21 cellular contexts compared by ENCODE assay signal in the genomic region with DNA sequence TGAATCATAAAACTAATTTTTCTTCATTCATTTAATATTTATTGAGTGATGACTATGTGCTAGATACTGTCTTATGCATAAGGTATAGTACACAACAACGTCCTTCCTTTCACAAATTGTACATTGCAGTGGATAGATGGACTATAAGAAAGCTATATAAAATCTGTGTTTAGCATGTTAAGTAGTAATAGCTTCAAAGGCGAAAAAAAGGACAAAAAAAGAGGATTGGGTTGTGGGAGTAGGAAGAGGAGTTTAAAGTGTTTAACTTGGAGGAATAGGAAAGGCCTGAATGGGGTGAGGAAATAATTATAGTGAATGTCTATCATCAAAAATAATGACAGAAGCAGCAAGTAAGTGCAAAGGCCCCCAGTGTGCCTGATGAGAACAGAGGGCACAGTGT.
"Had no signal": no experiment of that assay in that cellular context is flagged by ENCODE, and none has a peak within 500 bp of the region (broad histone marks: within the 10 kb centered on the region; RNA-seq: fewer than 3 reads in every experiment).

No MANE protein-coding gene starts in this region.

- H3K9me3 Mint-ChIP-seq: type B pancreatic cell had no signal

- H3K4me1 ChIP-seq: left ventricle myocardium inferior, pancreas, prostate gland, spleen, tibial nerve, uterus had no signal

- H3K27me3 ChIP-seq: pancreas, spleen, tibial nerve, uterus had no signal

- H3K4me1 Mint-ChIP-seq: stimulated activated effector memory CD8-positive, alpha-beta T cell treated with anti-CD3 and anti-CD28 coated beads, Interleukin-12 subunit alpha, Interleukin-12 subunit beta, amount 100 ng/mL, for 72 hours had no signal

- DNase-seq: islet precursor cell; left ventricle myocardium inferior; naive thymus-derived CD8-positive, alpha-beta T cell; nucleus accumbens; pancreas; posterior cingulate gyrus; retina; right cardiac atrium; spleen; stimulated activated CD4-positive, alpha-beta T cell treated with anti-CD3 and anti-CD28 coated beads, Interleukin-4, amount 100 ng/mL, for 24 hours; stimulated activated naive CD4-positive, alpha-beta T cell; uterus had no signal

- H3K36me3 ChIP-seq: left ventricle myocardium inferior, pancreas, prostate gland, spleen, tibial nerve, uterus had no signal

- H3K27ac ChIP-seq: left ventricle myocardium inferior, pancreas, prostate gland, skin epidermis, spleen, tibial nerve, uterus had no signal

- H3K27ac Mint-ChIP-seq: naive thymus-derived CD8-positive, alpha-beta T cell; stimulated activated effector memory CD8-positive, alpha-beta T cell treated with anti-CD3 and anti-CD28 coated beads, Interleukin-12 subunit alpha, Interleukin-12 subunit beta, amount 100 ng/mL, for 72 hours; stimulated activated naive CD8-positive, alpha-beta T cell treated with anti-CD3 and anti-CD28 coated beads, Interleukin-15, Interleukin-2, amounts not matched to agents 100 ng/mL and 50 ng/mL, for 24 hours; type B pancreatic cell had no signal

- H3K4me3 Mint-ChIP-seq: naive thymus-derived CD8-positive, alpha-beta T cell; nephron; neural crest cell; stimulated activated effector memory CD8-positive, alpha-beta T cell treated with anti-CD3 and anti-CD28 coated beads, Interleukin-12 subunit alpha, Interleukin-12 subunit beta, amount 100 ng/mL, for 72 hours; stimulated activated naive CD8-positive, alpha-beta T cell treated with anti-CD3 and anti-CD28 coated beads, Interleukin-15, Interleukin-2, amounts not matched to agents 100 ng/mL and 50 ng/mL, for 24 hours; type B pancreatic cell had no signal

- H3K36me3 Mint-ChIP-seq: naive thymus-derived CD8-positive, alpha-beta T cell; stimulated activated effector memory CD8-positive, alpha-beta T cell treated with anti-CD3 and anti-CD28 coated beads, Interleukin-12 subunit alpha, Interleukin-12 subunit beta, amount 100 ng/mL, for 72 hours; type B pancreatic cell had no signal

- H3K9me3 ChIP-seq: pancreas, prostate gland, uterus had no signal

- H3K4me3 ChIP-seq: left ventricle myocardium inferior, lung, pancreas, prostate gland, skin epidermis, spleen, tibial nerve, uterus had no signal

- H3K27me3 Mint-ChIP-seq: naive thymus-derived CD8-positive, alpha-beta T cell; stimulated activated naive CD8-positive, alpha-beta T cell treated with anti-CD3 and anti-CD28 coated beads, Interleukin-15, Interleukin-2, amounts not matched to agents 100 ng/mL and 50 ng/mL, for 24 hours; type B pancreatic cell had no signal
